1 cellular context compared by ENCODE assay signal in the genomic region with DNA sequence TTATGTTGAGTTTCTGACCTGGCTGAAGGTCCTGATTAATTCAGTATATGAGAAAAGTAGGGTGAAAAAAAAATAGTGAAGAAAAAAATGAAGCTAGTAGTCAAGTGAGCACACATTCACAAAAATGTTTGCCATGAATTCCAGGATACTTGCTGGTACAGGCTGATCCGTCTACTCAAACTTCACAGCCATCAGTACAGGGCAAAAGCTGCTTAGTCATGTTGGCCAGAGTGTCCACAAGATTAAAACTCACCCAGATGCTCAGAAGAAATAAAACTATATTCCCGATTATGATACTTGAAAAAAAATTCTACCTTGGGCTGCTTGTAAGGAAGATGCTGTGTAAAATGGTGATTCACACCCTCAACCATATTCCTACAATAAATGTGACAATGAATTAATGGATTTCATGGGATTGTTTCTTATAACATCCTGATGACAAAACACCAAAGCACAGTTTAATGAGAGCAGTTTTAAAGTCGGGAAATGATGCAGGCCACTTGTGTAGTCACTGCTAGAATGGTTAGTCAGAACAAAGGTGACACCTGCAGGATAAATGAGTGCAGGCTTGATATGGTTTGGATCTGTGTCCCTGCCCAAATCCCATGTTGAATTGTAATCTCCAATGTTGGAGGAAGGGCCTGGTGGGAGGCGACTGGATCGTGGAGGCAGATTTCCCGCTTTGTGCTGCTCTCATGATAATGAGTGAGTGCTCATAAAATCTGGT.
TF ChIP-seq lines count a peak whose summit lies in the region.

No MANE protein-coding gene starts in this region.

TF ChIP-seq in A549, 52 proteins besides CTCF, POLR2A, EP300 and RAD21 (continued from another document):
- TF ChIP-seq ZFP36 (IDR thresholded peaks at IDR 0.05; ENCODE audit: borderline replicate concordance, partially characterized antibody), result no peak
- no peak for TF ChIP-seq CBX8 (IDR thresholded peaks at IDR 0.05)
- TF ChIP-seq CBX2 (IDR thresholded peaks at IDR 0.05; ENCODE audit: borderline replicate concordance, low read depth), result no peak
- TF ChIP-seq TFCP2L1 (CRISPR knock-in tag; IDR thresholded peaks at IDR 0.05), result no peak
- no peak for TF ChIP-seq FOSL2 (IDR thresholded peaks at IDR 0.05)
- no peak for TF ChIP-seq FOSL2 (CRISPR knock-in tag; IDR thresholded peaks at IDR 0.05)
- no peak for TF ChIP-seq CEBPB (IDR thresholded peaks at IDR 0.05)
- TF ChIP-seq CHD2 (IDR thresholded peaks at IDR 0.05; ENCODE audit: low read length, partially characterized antibody), result no peak
- TF ChIP-seq, protein P1, sequence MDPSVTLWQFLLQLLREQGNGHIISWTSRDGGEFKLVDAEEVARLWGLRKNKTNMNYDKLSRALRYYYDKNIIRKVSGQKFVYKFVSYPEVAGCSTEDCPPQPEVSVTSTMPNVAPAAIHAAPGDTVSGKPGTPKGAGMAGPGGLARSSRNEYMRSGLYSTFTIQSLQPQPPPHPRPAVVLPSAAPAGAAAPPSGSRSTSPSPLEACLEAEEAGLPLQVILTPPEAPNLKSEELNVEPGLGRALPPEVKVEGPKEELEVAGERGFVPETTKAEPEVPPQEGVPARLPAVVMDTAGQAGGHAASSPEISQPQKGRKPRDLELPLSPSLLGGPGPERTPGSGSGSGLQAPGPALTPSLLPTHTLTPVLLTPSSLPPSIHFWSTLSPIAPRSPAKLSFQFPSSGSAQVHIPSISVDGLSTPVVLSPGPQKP (IDR thresholded peaks at IDR 0.05; ENCODE audit: low read depth, low read length), result no peak
- no peak for TF ChIP-seq MAZ (IDR thresholded peaks at IDR 0.05; ENCODE audit: borderline replicate concordance, low read depth, low read length)
- TF ChIP-seq, protein P2, sequence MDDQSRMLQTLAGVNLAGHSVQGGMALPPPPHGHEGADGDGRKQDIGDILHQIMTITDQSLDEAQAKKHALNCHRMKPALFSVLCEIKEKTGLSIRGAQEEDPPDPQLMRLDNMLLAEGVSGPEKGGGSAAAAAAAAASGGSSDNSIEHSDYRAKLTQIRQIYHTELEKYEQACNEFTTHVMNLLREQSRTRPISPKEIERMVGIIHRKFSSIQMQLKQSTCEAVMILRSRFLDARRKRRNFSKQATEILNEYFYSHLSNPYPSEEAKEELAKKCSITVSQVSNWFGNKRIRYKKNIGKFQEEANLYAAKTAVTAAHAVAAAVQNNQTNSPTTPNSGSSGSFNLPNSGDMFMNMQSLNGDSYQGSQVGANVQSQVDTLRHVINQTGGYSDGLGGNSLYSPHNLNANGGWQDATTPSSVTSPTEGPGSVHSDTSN (IDR thresholded peaks at IDR 0.05), result no peak
- no peak for TF ChIP-seq MAFK (IDR thresholded peaks at IDR 0.05; ENCODE audit: partially characterized antibody)
- no peak for TF ChIP-seq MYC (IDR thresholded peaks at IDR 0.05; ENCODE audit: borderline replicate concordance, low read length)
- TF ChIP-seq, protein P3, sequence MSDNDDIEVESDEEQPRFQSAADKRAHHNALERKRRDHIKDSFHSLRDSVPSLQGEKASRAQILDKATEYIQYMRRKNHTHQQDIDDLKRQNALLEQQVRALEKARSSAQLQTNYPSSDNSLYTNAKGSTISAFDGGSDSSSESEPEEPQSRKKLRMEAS (IDR thresholded peaks at IDR 0.05), result no peak
- no peak for TF ChIP-seq POLR2AphosphoS2 (conservative IDR thresholded peaks at IDR 0.05; ENCODE audit: low read length)
- TF ChIP-seq, protein P4, sequence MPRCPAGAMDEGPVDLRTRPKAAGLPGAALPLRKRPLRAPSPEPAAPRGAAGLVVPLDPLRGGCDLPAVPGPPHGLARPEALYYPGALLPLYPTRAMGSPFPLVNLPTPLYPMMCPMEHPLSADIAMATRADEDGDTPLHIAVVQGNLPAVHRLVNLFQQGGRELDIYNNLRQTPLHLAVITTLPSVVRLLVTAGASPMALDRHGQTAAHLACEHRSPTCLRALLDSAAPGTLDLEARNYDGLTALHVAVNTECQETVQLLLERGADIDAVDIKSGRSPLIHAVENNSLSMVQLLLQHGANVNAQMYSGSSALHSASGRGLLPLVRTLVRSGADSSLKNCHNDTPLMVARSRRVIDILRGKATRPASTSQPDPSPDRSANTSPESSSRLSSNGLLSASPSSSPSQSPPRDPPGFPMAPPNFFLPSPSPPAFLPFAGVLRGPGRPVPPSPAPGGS (IDR thresholded peaks at IDR 0.05), result no peak
- TF ChIP-seq JUNB (IDR thresholded peaks at IDR 0.05), result no peak
